ENCODE assay signal across 8 cellular contexts in the genomic region with DNA sequence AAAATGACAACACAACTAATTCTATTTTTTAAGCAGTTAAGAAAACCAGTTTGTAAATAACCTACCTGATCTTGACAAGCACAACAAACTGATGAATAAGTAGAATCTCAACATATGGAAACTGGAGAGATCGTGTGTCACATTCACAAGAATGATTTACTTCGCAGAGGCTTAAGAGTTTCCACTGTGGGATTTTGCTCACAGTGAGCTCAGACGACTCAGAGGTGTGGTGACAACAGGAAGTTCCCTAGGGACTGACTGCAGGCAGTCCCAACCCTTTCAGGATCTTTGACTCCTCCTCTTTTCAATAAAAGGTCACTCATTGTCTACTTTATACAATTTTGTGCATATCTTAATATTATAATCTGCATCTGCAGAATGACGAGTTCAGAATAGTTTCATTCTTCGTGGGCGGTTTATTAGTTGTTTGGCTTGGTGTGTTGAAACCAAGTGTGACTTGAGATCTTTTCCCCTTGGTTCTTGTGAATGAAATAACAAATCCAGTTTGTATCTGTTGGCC. TPM values are rescaled to one million over a fixed set of nuclear protein-coding genes. Genes with fewer than 3 reads are reported as not detected.
A peak's percentile ranks its signal among the peaks of the same experiment; 100 is the strongest.
DNase-seq lines count a peak whose midpoint lies in the region; ATAC-seq and TF ChIP-seq lines count a peak whose summit lies in the region.

A gene (minus strand): TSS at position 231 of the 520 bp plus-strand sequence. CDS start 117 bp downstream, at position 114.

- no peak within 1 kb of the TSS for H3K27ac Mint-ChIP-seq in stimulated activated effector memory CD8-positive, alpha-beta T cell treated with anti-CD3 and anti-CD28 coated beads, Interleukin-12 subunit alpha, Interleukin-12 subunit beta, amount 100 ng/mL, for 72 hours
- H3K27ac Mint-ChIP-seq in nephron progenitor cell, result no peak within 1 kb of the TSS

- H3K27ac ChIP-seq in epithelial cell of prostate, result peak within 1 kb of the TSS; percentile 72
- H3K27ac ChIP-seq in OCI-LY7 (ENCODE audit: low read depth, low read length, poor library complexity, severe bottlenecking), result no peak within 1 kb of the TSS

- CTCF ChIA-PET in OCI-LY7 (lab: Charles Lee; ENCODE audit: unreplicated experiment), result no interaction called here

- H3K4me3 ChIP-seq in OCI-LY7 (ENCODE audit: low read depth, low read length, poor library complexity, severe bottlenecking), result no peak within 1 kb of the TSS

- no peaks in the 10 kb centered on the region for H3K79me2 ChIP-seq in OCI-LY7 (ENCODE audit: insufficient read depth, low read depth, low read length)

- H3K4me3 Mint-ChIP-seq in stimulated activated effector memory CD8-positive, alpha-beta T cell treated with anti-CD3 and anti-CD28 coated beads, Interleukin-12 subunit alpha, Interleukin-12 subunit beta, amount 100 ng/mL, for 72 hours, result peak within 1 kb of the TSS; percentile 16
- H3K4me3 Mint-ChIP-seq in nephron progenitor cell, result no peak within 1 kb of the TSS

- no peaks in the 10 kb centered on the region for H4K20me1 ChIP-seq in OCI-LY7 (ENCODE audit: insufficient read depth, low read length)

- intact Hi-C loops in Right ventricle myocardium superior (cut with DNase I), result no loop called here
- intact Hi-C loops in Right ventricle myocardium inferior (cut with DNase I), result loop anchor here (10.0 kb wide), 1 partner anchor 188 kb away; a partner anchor contains a TSS
- intact Hi-C loops in OCI-LY7 (cut with micrococcal nuclease; ENCODE audit: unreplicated experiment), result no loop called here

- TF ChIP-seq CTCF in OCI-LY7 (conservative IDR thresholded peaks at IDR 0.05; ENCODE audit: low read length) (no peak), nephron progenitor cell (IDR thresholded peaks at IDR 0.05) (no peak)

- POLR2A ChIA-PET in OCI-LY7 (lab: Charles Lee), result interaction anchor here (0.7 to 1.3 kb wide), 2 partner anchors 17 to 74 kb away, joined by 3 to 6 read pairs; no protein-coding TSS in a partner anchor

- H3K27me3 Mint-ChIP-seq in nephron progenitor cell (ENCODE audit: low read depth, poor library complexity), result peaks cover 3% of the 10 kb centered on the region

- H3K9me3 Mint-ChIP-seq in stimulated activated effector memory CD8-positive, alpha-beta T cell treated with anti-CD3 and anti-CD28 coated beads, Interleukin-12 subunit alpha, Interleukin-12 subunit beta, amount 100 ng/mL, for 72 hours, result no peaks in the 10 kb centered on the region
- H3K9me3 Mint-ChIP-seq in nephron progenitor cell, result no peaks in the 10 kb centered on the region

- DNase-seq in Right ventricle myocardium superior (no peak), Right ventricle myocardium inferior (ENCODE audit: missing footprints) (no peak), NCI-H2171 (lab: John Stamatoyannopoulos, UW) (peak; percentile 49), epithelial cell of prostate (ENCODE audit: low read depth, low spot score) (peak; percentile 70), OCI-LY7 (ENCODE audit: low spot score) (no peak), nephron progenitor cell (no peak)
- no peak for DNase-seq in stimulated activated effector memory CD8-positive, alpha-beta T cell treated with anti-CD3 and anti-CD28 coated beads, Interleukin-12 subunit alpha, Interleukin-12 subunit beta, amount 100 ng/mL, for 72 hours (ENCODE audit: low spot score in 2 of 2)

- BruUV-seq in OCI-LY7 (replicated peaks; lab: Mats Ljungman, UMichigan), result no TSS peak

- H3K4me1 ChIP-seq in OCI-LY7 (ENCODE audit: insufficient read depth, low read length, poor library complexity, severe bottlenecking), result no peaks in the 10 kb centered on the region

- H3K4me2 ChIP-seq in OCI-LY7 (ENCODE audit: low read length), result no peak within 1 kb of the TSS

- H3K36me3 Mint-ChIP-seq in stimulated activated effector memory CD8-positive, alpha-beta T cell treated with anti-CD3 and anti-CD28 coated beads, Interleukin-12 subunit alpha, Interleukin-12 subunit beta, amount 100 ng/mL, for 72 hours, result no peaks in the 10 kb centered on the region
- no peaks in the 10 kb centered on the region for H3K36me3 Mint-ChIP-seq in nephron progenitor cell (ENCODE audit: low read depth)

- H3K9me2 ChIP-seq in OCI-LY7 (ENCODE audit: insufficient read depth, low read length), result no peaks in the 10 kb centered on the region

- peaks cover 10% of the 10 kb centered on the region for H3K4me1 Mint-ChIP-seq in stimulated activated effector memory CD8-positive, alpha-beta T cell treated with anti-CD3 and anti-CD28 coated beads, Interleukin-12 subunit alpha, Interleukin-12 subunit beta, amount 100 ng/mL, for 72 hours
- peaks cover 8% of the 10 kb centered on the region for H3K4me1 Mint-ChIP-seq in nephron progenitor cell

- ATAC-seq in Right ventricle myocardium superior (ENCODE audit: poor library complexity) (peak; percentile 45), Right ventricle myocardium inferior (no peak), HG02642 (IDR thresholded peaks at IDR 0.05; ENCODE audit: poor library complexity, unreplicated experiment) (peak; percentile 76)
- peak; percentile 94 for ATAC-seq in stimulated activated effector memory CD8-positive, alpha-beta T cell treated with anti-CD3 and anti-CD28 coated beads, Interleukin-12 subunit alpha, Interleukin-12 subunit beta, amount 100 ng/mL, for 72 hours

- no peaks in the 10 kb centered on the region for H3K36me3 ChIP-seq in OCI-LY7 (ENCODE audit: insufficient read depth, low read length)

- H2AFZ ChIP-seq in OCI-LY7 (ENCODE audit: low read length), result no peak within 1 kb of the TSS

- H3K9me3 ChIP-seq in OCI-LY7 (ENCODE audit: low read length), result no peaks in the 10 kb centered on the region

RNA-seq across cellular contexts. Expression of the gene that starts here (rescaled TPM):
- total RNA-seq in Right ventricle myocardium superior (0.43 TPM), Right ventricle myocardium inferior (0.22 TPM), OCI-LY7 (2022) (not detected in 2 replicates)
- total RNA-seq in OCI-LY7 (2014; rRNA removed; shearing (Covaris generic)), result not detected in 2 replicates

Comparison
In these comparisons a context has a peak if more than half of its experiments do, and no peak if none do; other contexts are left out.
1. Peak in ATAC-seq in Right ventricle myocardium superior; RNA of the gene not detected or under 1 TPM.
2. DNase-seq: peak in NCI-H2171 (single experiment) and epithelial cell of prostate (single experiment); none in Right ventricle myocardium superior (single experiment), Right ventricle myocardium inferior (single experiment), stimulated activated effector memory CD8-positive, alpha-beta T cell treated with anti-CD3 and anti-CD28 coated beads, Interleukin-12 subunit alpha, Interleukin-12 subunit beta, amount 100 ng/mL, for 72 hours (0 of 2), OCI-LY7 (single experiment) and nephron progenitor cell (single experiment).